14 cellular contexts compared by ENCODE assay signal in the genomic region with DNA sequence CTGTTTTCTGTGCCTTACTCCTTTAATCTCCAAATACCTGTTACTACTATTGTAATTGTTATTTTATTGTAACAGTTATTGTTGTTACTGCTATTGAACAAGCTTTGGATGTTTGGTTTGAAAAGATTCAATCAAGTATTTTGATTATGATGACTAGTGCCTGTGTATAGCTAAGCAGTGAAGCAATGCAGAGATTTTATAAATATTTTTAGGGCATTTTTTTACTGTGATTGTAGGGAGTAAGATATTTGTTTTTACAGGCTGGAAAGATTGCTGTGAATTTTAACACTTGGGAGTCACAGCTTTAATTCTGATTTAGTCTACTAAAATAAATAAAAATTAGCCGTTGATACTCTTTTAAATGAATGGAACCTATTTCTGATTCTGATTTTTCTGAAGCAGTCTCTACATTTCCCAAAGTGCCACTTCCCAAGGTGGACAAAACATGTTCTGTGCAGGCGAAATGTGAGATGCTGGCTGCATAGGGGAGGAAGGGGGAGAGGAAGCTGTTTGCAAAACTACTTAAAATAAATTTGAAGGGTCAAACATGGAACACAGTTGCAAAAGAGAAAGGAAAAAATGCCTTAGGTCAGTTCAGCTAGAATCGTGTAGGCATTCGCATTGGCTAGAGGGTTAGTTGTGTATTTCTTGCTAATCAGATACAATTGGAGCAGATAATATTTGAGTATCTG. TPM values are rescaled to one million over a fixed set of nuclear protein-coding genes. Genes with fewer than 3 reads are reported as not detected.
A peak's percentile ranks its signal among the peaks of the same experiment; 100 is the strongest.
DNase-seq lines count a peak whose midpoint lies in the region; TF ChIP-seq lines count a peak whose summit lies in the region.
"Had no signal": no experiment of that assay in that cellular context is flagged by ENCODE, and none has a peak within 500 bp of the region (broad histone marks: within the 10 kb centered on the region; RNA-seq: fewer than 3 reads in every experiment).

No MANE protein-coding gene starts in this region.

- H3K9me3 ChIP-seq in HUES64 (ENCODE audit: insufficient read depth, low read depth, low read length) (no peaks in the 10 kb centered on the region), SK-N-MC (ENCODE audit: low read depth, low read length) (no peaks in the 10 kb centered on the region), ovary (no peaks in the 10 kb centered on the region), Caco-2 (no peaks in the 10 kb centered on the region)

- no peaks in the 10 kb centered on the region for H3K36me3 Mint-ChIP-seq in Caco-2 (ENCODE audit: insufficient read depth, unreplicated experiment)

- H3K27ac ChIP-seq in HUES64 (ENCODE audit: low read depth, low read length) (no peak overlapping the region), SK-N-MC (peak overlapping the region; percentile 76), ovary (no peak overlapping the region)
- H3K27ac ChIP-seq: dorsolateral prefrontal cortex had no signal

- no TSS peak for BruUV-seq in Caco-2 (replicated peaks; lab: Mats Ljungman, UMichigan)

- DNase-seq in SK-N-MC (ENCODE audit: low read depth, low spot score) (no peak), fibroblast of villous mesenchyme (ENCODE audit: low read depth) (peak; percentile 66), ovary (no peak), NCI-H128 (lab: John Stamatoyannopoulos, UW; ENCODE audit: unreplicated experiment) (no peak), Caco-2 (no peak), hypothalamus (lab: John Stamatoyannopoulos, UW) (no peak), CD1c-positive myeloid dendritic cell (ENCODE audit: extremely low spot score) (no peak)
- DNase-seq: activated CD4-positive, alpha-beta T cell treated with anti-CD3 and anti-CD28 coated beads for 36 hours; activated T-cell treated with anti-CD3 and anti-CD28 coated beads, Interleukin-2, amount 50 U/mL, for 72 hours; dorsolateral prefrontal cortex; left ventricle myocardium superior; NCI-H187 treated with DMSO at 0.1 percent for 48 hours; nucleus accumbens had no signal

- H3K4me1 Mint-ChIP-seq in Caco-2 (ENCODE audit: low read depth, unreplicated experiment), result peaks cover 6% of the 10 kb centered on the region

- H3K27ac Mint-ChIP-seq in Caco-2 (ENCODE audit: unreplicated experiment), result no peak overlapping the region
- H3K27ac Mint-ChIP-seq: activated CD4-positive, alpha-beta T cell treated with anti-CD3 and anti-CD28 coated beads for 36 hours; activated T-cell treated with anti-CD3 and anti-CD28 coated beads, Interleukin-2, amount 50 U/mL, for 72 hours had no signal

- POLR2A ChIA-PET in Caco-2 (lab: Charles Lee), result no interaction called here

- no peak for TF ChIP-seq EP300 in ovary (IDR thresholded peaks at IDR 0.05)

- CTCF ChIA-PET in Caco-2 (lab: Charles Lee), result interaction anchor here (0.6 kb wide), 1 partner anchor 34 kb away, joined by 3 read pairs; no protein-coding TSS in a partner anchor

- 75% methylated on average over 4 of the region's 4 CpGs for WGBS in HUES64
- 14 to 23% (median 21%) methylated on average over 4 of the region's 4 CpGs for WGBS in ovary, 3 donors

- H3K4me1 ChIP-seq in HUES64 (ENCODE audit: insufficient read depth, low read length), result peaks cover 40% of the 10 kb centered on the region
- no peaks in the 10 kb centered on the region for H3K4me1 ChIP-seq in ovary (ENCODE audit: insufficient read depth)
- no peaks in the 10 kb centered on the region for H3K4me1 ChIP-seq in Caco-2

- intact Hi-C loops in ovary (cut with DNase I), result no loop called here
- intact Hi-C loops in Caco-2 (cut with micrococcal nuclease; ENCODE audit: unreplicated experiment), result no loop called here

- TF ChIP-seq CTCF in fibroblast of villous mesenchyme (IDR thresholded peaks at IDR 0.05; ENCODE audit: insufficient read depth, low read depth, low read length) (no peak), ovary (IDR thresholded peaks at IDR 0.05) (no peak), Caco-2 (IDR thresholded peaks at IDR 0.05; ENCODE audit: insufficient read depth in 1 of 2, low read depth in 1 of 2, low read length in 1 of 2, severe bottlenecking in 1 of 2, unreplicated experiment in 1 of 2) (no peak)

- no peak for TF ChIP-seq POLR2A in ovary (IDR thresholded peaks at IDR 0.05)

- no peaks in the 10 kb centered on the region for H3K9me3 Mint-ChIP-seq in Caco-2 (ENCODE audit: unreplicated experiment)
- H3K9me3 Mint-ChIP-seq: activated T-cell treated with anti-CD3 and anti-CD28 coated beads, Interleukin-2, amount 50 U/mL, for 72 hours had no signal

- H3K27me3 ChIP-seq in HUES64 (ENCODE audit: insufficient read depth, low read length) (no peaks in the 10 kb centered on the region), ovary (no peaks in the 10 kb centered on the region), Caco-2 (replicated peaks; ENCODE audit: control insufficient read depth, insufficient read depth, low read length) (no peaks in the 10 kb centered on the region)
- H3K27me3 ChIP-seq: dorsolateral prefrontal cortex had no signal

- H3K4me3 Mint-ChIP-seq in Caco-2 (ENCODE audit: unreplicated experiment), result no peak overlapping the region
- H3K4me3 Mint-ChIP-seq: activated CD4-positive, alpha-beta T cell treated with anti-CD3 and anti-CD28 coated beads for 36 hours; activated T-cell treated with anti-CD3 and anti-CD28 coated beads, Interleukin-2, amount 50 U/mL, for 72 hours had no signal

- H3K9ac ChIP-seq in HUES64 (ENCODE audit: low read depth, low read length) (peak overlapping the region; percentile 43; the same call in 1 of the 2 replicates), SK-N-MC (ENCODE audit: insufficient read length) (peak overlapping the region; percentile 71)

- no peaks in the 10 kb centered on the region for H3K27me3 Mint-ChIP-seq in Caco-2 (ENCODE audit: insufficient read depth, unreplicated experiment)
- H3K27me3 Mint-ChIP-seq: activated CD4-positive, alpha-beta T cell treated with anti-CD3 and anti-CD28 coated beads for 36 hours had no signal

- H3K4me3 ChIP-seq in HUES64 (ENCODE audit: low read length) (no peak overlapping the region), SK-N-MC (peak overlapping the region; percentile 66), fibroblast of villous mesenchyme (ENCODE audit: low read depth, low read length) (peak overlapping the region; percentile 40), ovary (peak overlapping the region; percentile 2), Caco-2 (ENCODE audit: low read depth, low read length) (no peak overlapping the region)

- H3K36me3 ChIP-seq in HUES64 (ENCODE audit: insufficient read depth, low read length), result no peaks in the 10 kb centered on the region
- H3K36me3 ChIP-seq in SK-N-MC (ENCODE audit: insufficient read depth, low read length), result no peaks in the 10 kb centered on the region
- no peaks in the 10 kb centered on the region for H3K36me3 ChIP-seq in ovary
- no peaks in the 10 kb centered on the region for H3K36me3 ChIP-seq in Caco-2 (ENCODE audit: control insufficient read depth, insufficient read depth, low read length)

RNA-seq across cellular contexts. Expression of a gene that starts 25.6 kb away (rescaled TPM):
- 12.4 TPM for polyA plus RNA-seq in HUES64 (2013, experiment 1 of 2)
- polyA plus RNA-seq in HUES64 (2013, experiment 2 of 2), result 11.5 TPM
- 3.0 and 6.1 TPM in 2 replicates for total RNA-seq in fibroblast of villous mesenchyme
- 10 to 100 TPM; 12.4 to 21.0 (median 16.1) TPM for total RNA-seq in ovary
- polyA plus RNA-seq in ovary, result 10 to 100 TPM in 1 of 2 donors, 1 to 10 TPM in 1; 6.8 to 14.0 TPM
- total RNA-seq in Caco-2 (2022), result 13.8 and 14.0 TPM in 2 replicates

RNA-seq across cellular contexts. Expression of a gene that starts 55.3 kb away (rescaled TPM):
- 117 TPM for polyA plus RNA-seq in HUES64 (2013, experiment 1 of 2)
- 127 TPM for polyA plus RNA-seq in HUES64 (2013, experiment 2 of 2)
- total RNA-seq in fibroblast of villous mesenchyme (56.4 and 83.8 TPM in 2 replicates), ovary (10 to 100 TPM; 15.6 to 34.6 (median 25.1) TPM), Caco-2 (2022) (53.3 and 56.4 TPM in 2 replicates)
- 10 to 100 TPM; 16.3 to 37.9 TPM for polyA plus RNA-seq in ovary

Comparison
In these comparisons a context has a peak if more than half of its experiments do, and no peak if none do; other contexts are left out.
1. H3K4me3 ChIP-seq: peak in SK-N-MC (single experiment), fibroblast of villous mesenchyme (single experiment) and ovary (single experiment); none in HUES64 (single experiment) and Caco-2 (single experiment).